In genomic region chr14:73729556-73730265, GRCh38 we compare ENCODE assay signal across 15 cellular contexts. TPM values are rescaled to one million over a fixed set of nuclear protein-coding genes. Genes with fewer than 3 reads are reported as not detected.
A peak's percentile ranks its signal among the peaks of the same experiment; 100 is the strongest.
DNase-seq lines count a peak whose midpoint lies in the region; ATAC-seq lines count a peak whose summit lies in the region.
"Had no signal": no experiment of that assay in that cellular context is flagged by ENCODE, and none has a peak within 500 bp of the region (broad histone marks: within the 10 kb centered on the region; RNA-seq: fewer than 3 reads in every experiment).

No MANE protein-coding gene starts in this region.

- DNase-seq in activated CD4-positive, alpha-beta T cell treated with anti-CD3 and anti-CD28 coated beads for 36 hours, result no peak
- no peak for DNase-seq in activated CD4-positive, alpha-beta T cell treated with anti-CD3 and anti-CD28 coated beads for 1 hour
- DNase-seq in activated T-helper 2 cell treated with anti-CD3 and anti-CD28 coated beads, Interferon-gamma antibody, Interleukin-2, Interleukin-4, amounts not matched to agents 10 μg/mL and 5 μg/mL and 100 μg/mL, durations not matched to agents 14 hours and 24 hours and 36 hours (ENCODE audit: low spot score), result no peak
- DNase-seq in mesenteric fat pad (ENCODE audit: low spot score) (peak; percentile 88), SKM-1 (lab: John Stamatoyannopoulos, UW; ENCODE audit: unreplicated experiment) (no peak)
- DNase-seq in central memory CD4-positive, alpha-beta T cell, result no peak
- DNase-seq: EL; HCEC 1CT; kidney glomerular epithelial cell; MG63; stimulated activated naive CD4-positive, alpha-beta T cell; WERI-Rb-1 had no signal

- CTCF ChIA-PET in activated CD4-positive, alpha-beta T cell treated with anti-CD3 and anti-CD28 coated beads for 36 hours (lab: Charles Lee), result interaction anchor here (0.6 to 10.1 kb wide), 30 partner anchors 10 to 211 kb away, joined by 3 to 170 read pairs (median 4); partner anchors contain the start of genes PNMA1, PTGR2 and ZNF410

- no peak overlapping the region for H3K4me3 ChIP-seq in subcutaneous abdominal adipose tissue (ENCODE audit: low read depth in 1 of 5, low read length in 5 of 5)
- H3K4me3 ChIP-seq: MG63, smooth muscle cell had no signal

- POLR2A ChIA-PET in activated CD4-positive, alpha-beta T cell treated with anti-CD3 and anti-CD28 coated beads for 36 hours (lab: Charles Lee), result interaction anchor here (0.5 to 1.6 kb wide), 3 partner anchors 28 to 588 kb away, joined by 4 to 8 read pairs (median 5); partner anchors contain the start of gene PTGR2

- no peak overlapping the region for H3K4me3 Mint-ChIP-seq in activated CD4-positive, alpha-beta T cell treated with anti-CD3 and anti-CD28 coated beads for 36 hours
- no peak overlapping the region for H3K4me3 Mint-ChIP-seq in activated T-helper 2 cell treated with anti-CD3 and anti-CD28 coated beads, Interferon-gamma antibody, Interleukin-2, Interleukin-4, amounts not matched to agents 10 μg/mL and 5 μg/mL and 100 μg/mL, durations not matched to agents 14 hours and 24 hours and 36 hours (ENCODE audit: low read depth)

- H3K4me1 Mint-ChIP-seq in activated CD4-positive, alpha-beta T cell treated with anti-CD3 and anti-CD28 coated beads for 36 hours, result peaks cover 34% of the 10 kb centered on the region
- peaks cover 33% of the 10 kb centered on the region for H3K4me1 Mint-ChIP-seq in activated T-helper 2 cell treated with anti-CD3 and anti-CD28 coated beads, Interferon-gamma antibody, Interleukin-2, Interleukin-4, amounts not matched to agents 10 μg/mL and 5 μg/mL and 100 μg/mL, durations not matched to agents 14 hours and 24 hours and 36 hours (ENCODE audit: low read depth)

- peaks cover 17 to 45% (median 39%) of the 10 kb centered on the region in 5 donors for H3K4me1 ChIP-seq in subcutaneous abdominal adipose tissue (ENCODE audit: control insufficient read depth in 5 of 5, insufficient read depth in 5 of 5, low read length in 5 of 5)

- H3K27ac Mint-ChIP-seq in activated CD4-positive, alpha-beta T cell treated with anti-CD3 and anti-CD28 coated beads for 36 hours, result peak overlapping the region; percentile 74
- peak overlapping the region; percentile 63 for H3K27ac Mint-ChIP-seq in activated T-helper 2 cell treated with anti-CD3 and anti-CD28 coated beads, Interferon-gamma antibody, Interleukin-2, Interleukin-4, amounts not matched to agents 10 μg/mL and 5 μg/mL and 100 μg/mL, durations not matched to agents 14 hours and 24 hours and 36 hours

- peaks cover 56% of the 10 kb centered on the region for H3K36me3 Mint-ChIP-seq in activated CD4-positive, alpha-beta T cell treated with anti-CD3 and anti-CD28 coated beads for 36 hours (ENCODE audit: low read depth)
- peaks cover 73% of the 10 kb centered on the region for H3K36me3 Mint-ChIP-seq in activated T-helper 2 cell treated with anti-CD3 and anti-CD28 coated beads, Interferon-gamma antibody, Interleukin-2, Interleukin-4, amounts not matched to agents 10 μg/mL and 5 μg/mL and 100 μg/mL, durations not matched to agents 14 hours and 24 hours and 36 hours (ENCODE audit: low read depth)

- peak overlapping the region in 2 of 5 donors; percentile 14 to 37 for H3K9ac ChIP-seq in subcutaneous abdominal adipose tissue (ENCODE audit: low read length in 5 of 5)

- H3K9me3 ChIP-seq in subcutaneous abdominal adipose tissue (ENCODE audit: control insufficient read depth in 5 of 5, low read length in 5 of 5), result no peaks in the 10 kb centered on the region
- H3K9me3 ChIP-seq: MG63 had no signal

- H3K27me3 Mint-ChIP-seq in activated CD4-positive, alpha-beta T cell treated with anti-CD3 and anti-CD28 coated beads for 36 hours, result no peaks in the 10 kb centered on the region
- no peaks in the 10 kb centered on the region for H3K27me3 Mint-ChIP-seq in activated T-helper 2 cell treated with anti-CD3 and anti-CD28 coated beads, Interferon-gamma antibody, Interleukin-2, Interleukin-4, amounts not matched to agents 10 μg/mL and 5 μg/mL and 100 μg/mL, durations not matched to agents 14 hours and 24 hours and 36 hours (ENCODE audit: low read depth)

- no peaks in the 10 kb centered on the region for H3K27me3 ChIP-seq in subcutaneous abdominal adipose tissue (ENCODE audit: control insufficient read depth in 5 of 5, insufficient read depth in 4 of 5, low read length in 5 of 5)
- H3K27me3 ChIP-seq: MG63 had no signal

- no peak for ATAC-seq in activated CD4-positive, alpha-beta T cell treated with anti-CD3 and anti-CD28 coated beads for 36 hours
- no peak for ATAC-seq in GM18520 (IDR thresholded peaks at IDR 0.05; ENCODE audit: unreplicated experiment)

- intact Hi-C loops in activated CD4-positive, alpha-beta T cell treated with anti-CD3 and anti-CD28 coated beads for 36 hours (cut with DNase I, micrococcal nuclease), result loop anchor here in 1 of 2 experiments (2.0 kb wide), 1 partner anchor 29 kb away; no protein-coding TSS in a partner anchor
- intact Hi-C loops in activated T-helper 2 cell treated with anti-CD3 and anti-CD28 coated beads, Interferon-gamma antibody, Interleukin-2, Interleukin-4, amounts not matched to agents 10 μg/mL and 5 μg/mL and 100 μg/mL, durations not matched to agents 14 hours and 24 hours and 36 hours (cut with micrococcal nuclease), result loop anchor here (2.0 to 5.0 kb wide), 4 partner anchors 27 to 138 kb away; no protein-coding TSS in a partner anchor

- peaks cover 3 to 74% (median 66%) of the 10 kb centered on the region in 5 donors for H3K36me3 ChIP-seq in subcutaneous abdominal adipose tissue (ENCODE audit: control insufficient read depth in 5 of 5, insufficient read depth in 5 of 5, low read length in 5 of 5)

- peak overlapping the region; percentile 97 for H3K27ac ChIP-seq in subcutaneous abdominal adipose tissue (ENCODE audit: low read depth, low read length)
- H3K27ac ChIP-seq: WERI-Rb-1 had no signal

- no peaks in the 10 kb centered on the region for H3K9me3 Mint-ChIP-seq in activated CD4-positive, alpha-beta T cell treated with anti-CD3 and anti-CD28 coated beads for 36 hours (ENCODE audit: low read depth)
- no peaks in the 10 kb centered on the region for H3K9me3 Mint-ChIP-seq in activated T-helper 2 cell treated with anti-CD3 and anti-CD28 coated beads, Interferon-gamma antibody, Interleukin-2, Interleukin-4, amounts not matched to agents 10 μg/mL and 5 μg/mL and 100 μg/mL, durations not matched to agents 14 hours and 24 hours and 36 hours

RNA-seq across cellular contexts. Expression of gene PNMA1, which starts 15.5 kb away (rescaled TPM):
- total RNA-seq in activated CD4-positive, alpha-beta T cell treated with anti-CD3 and anti-CD28 coated beads for 36 hours, result 10 to 100 TPM; 23.2 to 28.8 TPM
- total RNA-seq in activated T-helper 2 cell treated with anti-CD3 and anti-CD28 coated beads, Interferon-gamma antibody, Interleukin-2, Interleukin-4, amounts not matched to agents 10 μg/mL and 5 μg/mL and 100 μg/mL, durations not matched to agents 14 hours and 24 hours and 36 hours, result 30.1 and 32.1 TPM in 2 replicates
- 49.3 TPM for total RNA-seq in mesenteric fat pad
